In genomic region chr20:62938105-62938888, GRCh38 we compare ENCODE assay signal across 8 cellular contexts. TPM values are rescaled to one million over a fixed set of nuclear protein-coding genes. Genes with fewer than 3 reads are reported as not detected.
DNase-seq lines count a peak whose midpoint lies in the region; ATAC-seq and TF ChIP-seq lines count a peak whose summit lies in the region.

GID8 (plus strand) TSS chr20:62938147; CDS start chr20:62941503, 3,356 bp downstream.

- ATAC-seq in GM18868 (IDR thresholded peaks at IDR 0.05; ENCODE audit: unreplicated experiment) (peak; percentile 47), HG03064 (IDR thresholded peaks at IDR 0.05; ENCODE audit: low read depth, unreplicated experiment) (peak; percentile 51)

- H4K20me1 ChIP-seq in hepatocyte (ENCODE audit: insufficient read depth, poor library complexity, severe bottlenecking), result peaks cover 43% of the 10 kb centered on the region

- H3K27me3 ChIP-seq in hepatocyte, result no peaks in the 10 kb centered on the region

- H3K4me1 ChIP-seq in hepatocyte (ENCODE audit: insufficient read depth), result peaks cover 20% of the 10 kb centered on the region

- in situ Hi-C loops in astrocyte of the spinal cord (cut with HindIII; ENCODE audit: low sequenced_read_pairs), result no loop called here

- peak within 1 kb of the TSS; percentile 61 for H2AFZ ChIP-seq in hepatocyte

- TF ChIP-seq CTCF in astrocyte of the spinal cord (IDR thresholded peaks at IDR 0.05; ENCODE audit: low read depth, low read length), result no peak
- no peak for TF ChIP-seq CTCF in hepatocyte (IDR thresholded peaks at IDR 0.05; ENCODE audit: poor library complexity)
- TF ChIP-seq CTCF in retinal pigment epithelial cell (conservative IDR thresholded peaks at IDR 0.05; ENCODE audit: low read depth, low read length), result no peak

- peaks cover 91% of the 10 kb centered on the region for H3K79me2 ChIP-seq in hepatocyte

- H3K9me2 ChIP-seq in hepatocyte (replicated peaks; ENCODE audit: insufficient read depth), result no peaks in the 10 kb centered on the region

- peak within 1 kb of the TSS; percentile 95 for H3K27ac ChIP-seq in hepatocyte

- H3K4me3 ChIP-seq in astrocyte of the spinal cord (ENCODE audit: low read depth, low read length) (peak within 1 kb of the TSS; percentile 84), hepatocyte (peak within 1 kb of the TSS; percentile 97), retinal pigment epithelial cell (ENCODE audit: low read length) (peak within 1 kb of the TSS; percentile 88)

- H3K9me3 ChIP-seq in hepatocyte (ENCODE audit: low read depth), result no peaks in the 10 kb centered on the region

- WGBS in hepatocyte (ENCODE audit: low lambda C conversion rate, missing lambda C conversion rate), result 2% methylated on average over 66 of the region's 79 CpGs

- no peaks in the 10 kb centered on the region for H3K36me3 ChIP-seq in hepatocyte (replicated peaks; ENCODE audit: insufficient read depth, low read depth)

- H3K4me2 ChIP-seq in hepatocyte, result peak within 1 kb of the TSS; percentile 96

- DNase-seq in AG08396 (ENCODE audit: low spot score) (peak; percentile 70), RPMI8226 (peak; percentile 61), astrocyte of the spinal cord (ENCODE audit: low read depth, low spot score) (peak; percentile 49), hepatocyte (ENCODE audit: low spot score) (peak; percentile 82), retinal pigment epithelial cell (ENCODE audit: low read depth) (no peak), NCI-H2029 (lab: John Stamatoyannopoulos, UW) (no peak)

RNA-seq across cellular contexts. Expression of gene GID8, which starts in this region (rescaled TPM):
- 35.4 and 35.5 TPM in 2 replicates for total RNA-seq in hepatocyte
- 16.5 and 17.9 TPM in 2 replicates for polyA plus RNA-seq in hepatocyte

Comparison
In these comparisons a context has a peak if more than half of its experiments do, and no peak if none do; other contexts are left out.
1. DNase-seq: peak in AG08396 (single experiment), RPMI8226 (single experiment), astrocyte of the spinal cord (single experiment) and hepatocyte (single experiment); none in retinal pigment epithelial cell (single experiment) and NCI-H2029 (single experiment).
2. Peak in every context shown above with its lines, with median percentiles within 50 percentile points of each other: H3K4me3 ChIP-seq.